ENCODE assay signal across 8 cellular contexts in the genomic region with DNA sequence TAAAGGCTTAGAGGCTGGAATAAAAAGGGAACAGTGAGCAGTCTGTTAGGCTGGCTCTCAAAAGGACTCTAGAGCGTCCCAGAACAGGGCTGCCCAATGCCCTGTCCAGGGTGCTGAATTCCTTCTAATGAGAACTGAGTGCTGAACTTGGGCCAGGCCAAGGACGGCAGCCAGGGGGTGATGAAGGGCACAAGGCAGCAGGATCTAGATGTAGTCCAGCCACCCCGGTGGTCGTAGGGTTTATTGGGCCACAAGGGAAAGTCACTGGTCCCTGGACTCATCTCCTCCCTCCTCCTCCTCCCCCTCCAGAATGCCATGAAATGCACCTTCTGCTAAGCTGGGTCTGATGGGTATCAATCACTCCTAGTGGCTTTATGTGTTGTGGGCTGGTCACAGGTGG. TPM values are rescaled to one million over a fixed set of nuclear protein-coding genes. Genes with fewer than 3 reads are reported as not detected.
A peak's percentile ranks its signal among the peaks of the same experiment; 100 is the strongest.
DNase-seq lines count a peak whose midpoint lies in the region; ATAC-seq and TF ChIP-seq lines count a peak whose summit lies in the region.

No MANE protein-coding gene starts in this region.

- no peaks in the 10 kb centered on the region for H3K4me1 Mint-ChIP-seq in Caco-2 (ENCODE audit: low read depth, unreplicated experiment)
- H3K4me1 Mint-ChIP-seq in naive B cell, result no peaks in the 10 kb centered on the region

- TF ChIP-seq CTCF in Caco-2 (IDR thresholded peaks at IDR 0.05; ENCODE audit: insufficient read depth in 1 of 2, low read depth in 1 of 2, low read length in 1 of 2, severe bottlenecking in 1 of 2, unreplicated experiment in 1 of 2), result peak; percentile 43 to 64
- peak; percentile 63 for TF ChIP-seq CTCF in epithelial cell of proximal tubule (conservative IDR thresholded peaks at IDR 0.05; ENCODE audit: low read depth, low read length)

- H3K4me3 ChIP-seq in Caco-2 (ENCODE audit: low read depth, low read length), result no peak overlapping the region
- no peak overlapping the region for H3K4me3 ChIP-seq in epithelial cell of proximal tubule (ENCODE audit: low read depth, low read length)

- no peaks in the 10 kb centered on the region for H3K4me1 ChIP-seq in Caco-2

- CTCF ChIA-PET in Caco-2 (lab: Charles Lee), result no interaction called here

- intact Hi-C loops in Caco-2 (cut with micrococcal nuclease; ENCODE audit: unreplicated experiment), result loop anchor here (1.0 kb wide), 1 partner anchor 8 kb away; no protein-coding TSS in a partner anchor

- ATAC-seq in naive B cell (ENCODE audit: low read depth in 2 of 2), result peak; percentile 62 to 66
- no peak for ATAC-seq in HG03108 (IDR thresholded peaks at IDR 0.05; ENCODE audit: unreplicated experiment)

- no TSS peak for BruUV-seq in Caco-2 (replicated peaks; lab: Mats Ljungman, UMichigan)

- POLR2A ChIA-PET in Caco-2 (lab: Charles Lee), result no interaction called here

- H3K36me3 Mint-ChIP-seq in Caco-2 (ENCODE audit: insufficient read depth, unreplicated experiment) (no peaks in the 10 kb centered on the region), naive B cell (no peaks in the 10 kb centered on the region)

- H3K9me3 Mint-ChIP-seq in Caco-2 (ENCODE audit: unreplicated experiment), result no peaks in the 10 kb centered on the region
- peaks cover 0 to 3% (median 0%) of the 10 kb centered on the region in 7 donors for H3K9me3 Mint-ChIP-seq in naive B cell

- no peaks in the 10 kb centered on the region; the same call in 1 of the 2 replicates for H3K36me3 ChIP-seq in Caco-2 (ENCODE audit: control insufficient read depth, insufficient read depth, low read length)

- H3K9me3 ChIP-seq in Caco-2, result no peaks in the 10 kb centered on the region

- H3K4me3 Mint-ChIP-seq in Caco-2 (ENCODE audit: unreplicated experiment) (no peak overlapping the region), naive B cell (no peak overlapping the region)

- peak; percentile 69 to 84 for DNase-seq in Caco-2
- DNase-seq in LHCN-M2 (ENCODE audit: low read depth), result peak; percentile 73
- peak; percentile 60 for DNase-seq in activated CD4-positive, alpha-beta T cell treated with anti-CD3 and anti-CD28 coated beads for 48 hours
- no peak for DNase-seq in epithelial cell of proximal tubule (ENCODE audit: low read depth)
- peak; percentile 27 for DNase-seq in naive B cell
- DNase-seq in NCI-H526 (lab: John Stamatoyannopoulos, UW), result no peak
- DNase-seq in NCI-H2081 treated with DMSO at 0.1 percent for 48 hours (lab: John Stamatoyannopoulos, UW), result no peak

- no peak overlapping the region for H3K27ac Mint-ChIP-seq in Caco-2 (ENCODE audit: unreplicated experiment)
- no peak overlapping the region for H3K27ac Mint-ChIP-seq in naive B cell

- H3K27me3 Mint-ChIP-seq in Caco-2 (ENCODE audit: insufficient read depth, unreplicated experiment), result no peaks in the 10 kb centered on the region
- peaks cover 0 to 26% (median 4%) of the 10 kb centered on the region in 3 donors for H3K27me3 Mint-ChIP-seq in naive B cell

- no peaks in the 10 kb centered on the region for H3K27me3 ChIP-seq in Caco-2 (replicated peaks; ENCODE audit: control insufficient read depth, insufficient read depth, low read length)

RNA-seq across cellular contexts. Expression of a gene that starts 19.2 kb away (rescaled TPM):
- 12.8 and 16.4 TPM in 2 replicates for total RNA-seq in Caco-2 (2022)
- 0.06 and 0.23 TPM in 2 replicates for total RNA-seq in LHCN-M2 (2014; rRNA removed)
- 0.38 TPM for polyA plus RNA-seq in LHCN-M2 (2012)
- 0.58 and 0.72 TPM in 2 replicates for total RNA-seq in epithelial cell of proximal tubule
- polyA plus RNA-seq in naive B cell (ENCODE audit: low read depth in 6 of 6), result under 1 TPM in 3 of 6 donors, not detected in 3; 0.05 to 0.17 (median 0.11) TPM

RNA-seq across cellular contexts. Expression of a gene that starts 30.6 kb away (rescaled TPM):
- total RNA-seq in Caco-2 (2022) (8.1 and 9.2 TPM in 2 replicates), LHCN-M2 (2014; rRNA removed) (19.0 and 22.6 TPM in 2 replicates), epithelial cell of proximal tubule (12.2 and 19.9 TPM in 2 replicates)
- polyA plus RNA-seq in LHCN-M2 (2012), result 17.5 TPM
- polyA plus RNA-seq in naive B cell (ENCODE audit: low read depth in 6 of 6), result 10 to 100 TPM; 10.6 to 15.7 (median 12.7) TPM

RNA-seq across cellular contexts. Expression of a gene that starts 47.4 kb away (rescaled TPM):
- 52.2 and 55.9 TPM in 2 replicates for total RNA-seq in Caco-2 (2022)
- 29.0 TPM in 2 replicates for total RNA-seq in LHCN-M2 (2014; rRNA removed)
- 19.7 TPM for polyA plus RNA-seq in LHCN-M2 (2012)
- total RNA-seq in epithelial cell of proximal tubule, result 36.7 and 43.5 TPM in 2 replicates
- polyA plus RNA-seq in naive B cell (ENCODE audit: low read depth in 6 of 6), result 1 to 10 TPM; 1.1 to 5.0 (median 3.7) TPM

Comparison
In these comparisons a context has a peak if more than half of its experiments do, and no peak if none do; other contexts are left out.
1. DNase-seq: peak in Caco-2 (2 of 2), LHCN-M2 (single experiment), activated CD4-positive, alpha-beta T cell treated with anti-CD3 and anti-CD28 coated beads for 48 hours (single experiment) and naive B cell (single experiment); none in epithelial cell of proximal tubule (single experiment), NCI-H526 (0 of 2) and NCI-H2081 treated with DMSO at 0.1 percent for 48 hours (single experiment).